10 cellular contexts compared by ENCODE assay signal in the genomic region with DNA sequence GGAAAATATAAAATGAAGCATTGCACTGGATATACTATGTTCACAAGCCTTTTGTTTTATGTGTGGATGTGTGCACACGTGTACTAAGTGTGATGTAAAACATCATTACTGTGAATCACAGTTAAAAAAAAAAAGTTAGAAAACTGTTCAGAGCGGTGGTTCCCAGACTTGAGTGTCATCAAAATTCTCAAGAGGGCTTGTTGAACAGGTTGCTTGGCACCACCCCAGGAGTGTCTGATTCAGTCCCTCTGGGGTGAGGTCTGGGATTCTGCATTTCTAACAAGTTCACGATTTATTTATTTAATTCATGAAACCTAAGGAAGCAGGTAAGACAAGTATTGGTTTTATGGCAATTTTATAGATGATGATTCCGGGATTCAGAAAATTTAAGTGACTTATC. TPM values are rescaled to one million over a fixed set of nuclear protein-coding genes. Genes with fewer than 3 reads are reported as not detected.
DNase-seq lines count a peak whose midpoint lies in the region; ATAC-seq and TF ChIP-seq lines count a peak whose summit lies in the region.
"Had no signal": no experiment of that assay in that cellular context is flagged by ENCODE, and none has a peak within 500 bp of the region (broad histone marks: within the 10 kb centered on the region; RNA-seq: fewer than 3 reads in every experiment).

No MANE protein-coding gene starts in this region.

- H3K9ac ChIP-seq in BLaER1 (peak overlapping the region; percentile 90), GM23248 (peak overlapping the region; percentile 84)

- intact Hi-C loops in posterior vena cava (cut with DNase I), result no loop called here

- H3K27ac ChIP-seq in BLaER1 (no peak overlapping the region), GM23248 (no peak overlapping the region), RWPE1 (peak overlapping the region; percentile 95), foreskin keratinocyte (peak overlapping the region; percentile 82)

- H3K4me1 ChIP-seq in BLaER1 (peaks cover 47% of the 10 kb centered on the region), GM23248 (ENCODE audit: insufficient read depth) (0 out of 2 replicates have a peak, but pooled peaks cover 5% of the 10 kb centered on the region), foreskin keratinocyte (peaks cover 12% of the 10 kb centered on the region)

- peak overlapping the region; percentile 94 for H3K4me2 ChIP-seq in BLaER1
- peak overlapping the region; percentile 98 for H3K4me2 ChIP-seq in GM23248 (ENCODE audit: unreplicated experiment)

- TF ChIP-seq CTCF in RWPE1 (conservative IDR thresholded peaks at IDR 0.05; ENCODE audit: low read depth) (no peak), foreskin keratinocyte (conservative IDR thresholded peaks at IDR 0.05) (no peak), omental fat pad (IDR thresholded peaks at IDR 0.05) (no peak)

- no peaks in the 10 kb centered on the region for H3K27me3 ChIP-seq in BLaER1
- H3K27me3 ChIP-seq in GM23248 (replicated peaks; ENCODE audit: insufficient read depth), result no peaks in the 10 kb centered on the region
- H3K27me3 ChIP-seq in foreskin keratinocyte, result no peaks in the 10 kb centered on the region
- H3K27me3 ChIP-seq: stomach had no signal

- POLR2A ChIA-PET in RWPE1 (lab: Yijun Ruan, JAX; ENCODE audit: low non-redundant PET), result no interaction called here

- no peaks in the 10 kb centered on the region for H3K9me2 ChIP-seq in GM23248 (ENCODE audit: insufficient read depth)

- ATAC-seq in foreskin keratinocyte, result peak; percentile 52
- ATAC-seq in omental fat pad (ENCODE audit: low FRiP score), result no peak
- no peak for ATAC-seq in GM21529 (IDR thresholded peaks at IDR 0.05; ENCODE audit: unreplicated experiment)

- peaks cover 35% of the 10 kb centered on the region for H3K36me3 ChIP-seq in BLaER1
- H3K36me3 ChIP-seq in GM23248 (ENCODE audit: low read depth), result no peaks in the 10 kb centered on the region

- peaks cover 38% of the 10 kb centered on the region for H4K20me1 ChIP-seq in BLaER1
- no peaks in the 10 kb centered on the region for H4K20me1 ChIP-seq in GM23248 (ENCODE audit: insufficient read depth)

- peaks cover 9% of the 10 kb centered on the region; the same call in 1 of the 2 replicates for H3K79me2 ChIP-seq in GM23248 (ENCODE audit: insufficient read depth)

- in situ Hi-C loops in GM23248 (cut with MboI), result no loop called here

- CTCF ChIA-PET in RWPE1 (lab: Yijun Ruan, JAX), result no interaction called here

- no peaks in the 10 kb centered on the region for H3F3A ChIP-seq in GM23248 (ENCODE audit: insufficient read depth)

- peak overlapping the region; percentile 93 for H2AFZ ChIP-seq in GM23248

- 25 to 36% methylated on average over 4 of the region's 4 CpGs for WGBS in GM23248 (ENCODE audit: low coverage in 1 of 2, low lambda C conversion rate in 2 of 2, missing lambda C conversion rate in 2 of 2), 2 experiments

- H3K4me3 ChIP-seq in BLaER1, result peak overlapping the region; percentile 87
- H3K4me3 ChIP-seq in GM23248, result peak overlapping the region; percentile 90

- H3K9me3 ChIP-seq in BLaER1, result no peaks in the 10 kb centered on the region
- no peaks in the 10 kb centered on the region for H3K9me3 ChIP-seq in GM23248 (ENCODE audit: low read depth)
- H3K9me3 ChIP-seq: stomach had no signal

- DNase-seq in GM23248 (peak; percentile 71), RWPE1 (ENCODE audit: low spot score) (peak; percentile 74), foreskin keratinocyte (peak; percentile 75 to 88), omental fat pad (ENCODE audit: low spot score) (no peak), posterior vena cava (ENCODE audit: low spot score) (no peak)
- DNase-seq in stimulated activated CD4-positive, alpha-beta T cell treated with anti-CD3 and anti-CD28 coated beads, Interleukin-2, amount 100 ng/mL, for 24 hours, result no peak
- DNase-seq: activated gamma-delta T cell, stomach had no signal

RNA-seq across cellular contexts. Expression of gene CENPU, which starts 1.8 kb away (rescaled TPM):
- 8.5 and 13.4 TPM in 2 replicates for total RNA-seq in GM23248 (2014; rRNA removed; shearing (Covaris generic))
- polyA plus RNA-seq in GM23248 (2016; fragmentation: Nextera tagmentation; extraction: Ambion mirVana) (13.5 and 15.7 TPM in 2 replicates), foreskin keratinocyte (32.7 and 37.3 TPM in 2 replicates)
- total RNA-seq in foreskin keratinocyte (43.3 and 45.6 TPM in 2 replicates), omental fat pad (1 to 10 TPM; 1.3 to 4.6 (median 3.6) TPM), posterior vena cava (1 to 10 TPM in 1 of 2 donors, under 1 TPM in 1; 0.83 to 1.4 TPM)

Comparison
In these comparisons a context has a peak if more than half of its experiments do, and no peak if none do; other contexts are left out.
1. H3K27ac ChIP-seq: peak in RWPE1 (single experiment) and foreskin keratinocyte (single experiment); none in BLaER1 (single experiment) and GM23248 (single experiment).
2. DNase-seq: peak in GM23248 (single experiment), RWPE1 (single experiment) and foreskin keratinocyte (2 of 2); none in omental fat pad (single experiment), posterior vena cava (single experiment) and stimulated activated CD4-positive, alpha-beta T cell treated with anti-CD3 and anti-CD28 coated beads, Interleukin-2, amount 100 ng/mL, for 24 hours (0 of 2).